ENCODE assay signal across 27 cellular contexts in genomic region chr4:156596026-156596425, GRCh38.
DNase-seq lines count a peak whose midpoint lies in the region; ATAC-seq and TF ChIP-seq lines count a peak whose summit lies in the region.
"Had no signal": no experiment of that assay in that cellular context is flagged by ENCODE, and none has a peak within 500 bp of the region (broad histone marks: within the 10 kb centered on the region; RNA-seq: fewer than 3 reads in every experiment).

No MANE protein-coding gene starts in this region.

- H3K4me1 ChIP-seq in A673 (ENCODE audit: insufficient read depth, low read length, poor library complexity, severe bottlenecking) (peaks cover 52% of the 10 kb centered on the region), neuronal stem cell (ENCODE audit: control insufficient read depth in 2 of 2, insufficient read depth in 1 of 2, low read depth in 1 of 2, low read length in 2 of 2) (peaks cover 6 to 10% of the 10 kb centered on the region in 2 donors)
- H3K4me1 ChIP-seq: BLaER1 had no signal

- H3K79me1 ChIP-seq in neuronal stem cell (ENCODE audit: low read depth, low read length): no peaks in the 10 kb centered on the region

- H3K36me3 Mint-ChIP-seq in activated CD4-positive, alpha-beta T cell treated with anti-CD3 and anti-CD28 coated beads, Interleukin-2, amount 10 ng/mL, durations not matched to agents 7 days and 5 days (ENCODE audit: low read depth): no peaks in the 10 kb centered on the region
- H3K36me3 Mint-ChIP-seq in activated CD8-positive, alpha-beta T cell treated with anti-CD3 and anti-CD28 coated beads, Interleukin-2, amount 10 ng/mL, durations not matched to agents 7 days and 5 days (ENCODE audit: low read depth): no peaks in the 10 kb centered on the region

- no peaks in the 10 kb centered on the region for H3K27me3 Mint-ChIP-seq in activated CD4-positive, alpha-beta T cell treated with anti-CD3 and anti-CD28 coated beads, Interleukin-2, amount 10 ng/mL, durations not matched to agents 7 days and 5 days
- no peaks in the 10 kb centered on the region for H3K27me3 Mint-ChIP-seq in activated CD8-positive, alpha-beta T cell treated with anti-CD3 and anti-CD28 coated beads, Interleukin-2, amount 10 ng/mL, durations not matched to agents 7 days and 5 days (ENCODE audit: low read depth)
- H3K27me3 Mint-ChIP-seq: activated B cell treated with CpG ODN at 0.5 μM for 24 hours had no signal

- H3K27me3 ChIP-seq in A673 (replicated peaks; ENCODE audit: insufficient read depth, low read depth, low read length, poor library complexity) (no peaks in the 10 kb centered on the region), neuronal stem cell (ENCODE audit: control insufficient read depth in 3 of 3, insufficient read depth in 3 of 3, low read depth in 1 of 3, low read length in 3 of 3) (no peaks in the 10 kb centered on the region)
- H3K27me3 ChIP-seq: BLaER1, cardiac muscle cell, thyroid gland had no signal

- H2BK5ac ChIP-seq in neuronal stem cell (ENCODE audit: low read length): no peak overlapping the region

- intact Hi-C loops in A673 (cut with micrococcal nuclease; ENCODE audit: unreplicated experiment): loop anchor here (5.0 to 10.0 kb wide), 4 partner anchors 371 to 576 kb away; no protein-coding TSS in a partner anchor

- H2AK5ac ChIP-seq in neuronal stem cell (ENCODE audit: low read depth, low read length): no peak overlapping the region

- H4K91ac ChIP-seq in neuronal stem cell (ENCODE audit: low read depth, low read length, poor library complexity): no peak overlapping the region

- no peak overlapping the region for H2BK15ac ChIP-seq in neuronal stem cell (ENCODE audit: low read length)

- TF ChIP-seq CTCF in A673 (conservative IDR thresholded peaks at IDR 0.05; ENCODE audit: low read depth, low read length): peak; percentile 33; the same call in 1 of the 2 replicates

- no peak overlapping the region for H2BK120ac ChIP-seq in neuronal stem cell (ENCODE audit: low read depth, low read length)

- H3K14ac ChIP-seq in neuronal stem cell (ENCODE audit: low read length): no peak overlapping the region

- no peaks in the 10 kb centered on the region for H3K9me3 ChIP-seq in A673 (ENCODE audit: low read depth, low read length, poor library complexity, severe bottlenecking)
- no peaks in the 10 kb centered on the region for H3K9me3 ChIP-seq in neuronal stem cell (replicated peaks in 1 of 2; ENCODE audit: control insufficient read depth in 2 of 2, insufficient read depth in 1 of 2, low read depth in 1 of 2, low read length in 2 of 2)
- H3K9me3 ChIP-seq: BLaER1, Caco-2, thyroid gland had no signal

- no peak overlapping the region for H3K4me3 Mint-ChIP-seq in activated CD4-positive, alpha-beta T cell treated with anti-CD3 and anti-CD28 coated beads, Interleukin-2, amount 10 ng/mL, durations not matched to agents 7 days and 5 days
- no peak overlapping the region for H3K4me3 Mint-ChIP-seq in activated CD8-positive, alpha-beta T cell treated with anti-CD3 and anti-CD28 coated beads, Interleukin-2, amount 10 ng/mL, durations not matched to agents 7 days and 5 days
- H3K4me3 Mint-ChIP-seq: activated B cell treated with CpG ODN at 0.5 μM for 24 hours, HFFc6 had no signal

- peak; percentile 30 for DNase-seq in A673 (ENCODE audit: low spot score)
- DNase-seq in RPMI7951 (ENCODE audit: low read depth): peak; percentile 26
- DNase-seq in fibroblast of peridontal ligament (ENCODE audit: extremely low read depth): peak; percentile 60
- DNase-seq in neuronal stem cell (ENCODE audit: low spot score): no peak
- no peak for DNase-seq in stimulated activated CD4-positive, alpha-beta T cell treated with anti-CD3 and anti-CD28 coated beads, Interleukin-4, amount 100 ng/mL, for 24 hours
- no peak for DNase-seq in activated CD8-positive, alpha-beta memory T cell treated with anti-CD3 and anti-CD28 coated beads, Interleukin-2, amount 50 U/mL, for 4 hours
- DNase-seq in activated CD4-positive, alpha-beta T cell treated with anti-CD3 and anti-CD28 coated beads, Interleukin-2, amount 10 ng/mL, durations not matched to agents 7 days and 5 days: no peak
- DNase-seq in activated CD8-positive, alpha-beta T cell treated with anti-CD3 and anti-CD28 coated beads, Interleukin-2, amount 10 ng/mL, durations not matched to agents 7 days and 5 days: no peak
- DNase-seq: activated B cell treated with CpG ODN at 0.5 μM for 24 hours; activated CD4-positive, alpha-beta T cell treated with anti-CD3 and anti-CD28 coated beads, Interleukin-2, amount 50 U/mL, for 48 hours; activated gamma-delta T cell; activated T-cell treated with anti-CD3 and anti-CD28 coated beads for 4 hours; Caco-2; foreskin melanocyte; GM23248; HFFc6; Kasumi-1; left ventricle myocardium superior; NCI-H1048; NCI-H1930; NCI-H524; stimulated activated CD4-positive, alpha-beta T cell treated with anti-CD3 and anti-CD28 coated beads, Interleukin-4, amount 100 ng/mL, for 1 hour; stimulated activated naive CD8-positive, alpha-beta T cell treated with anti-CD3 and anti-CD28 coated beads, Interleukin-15, Interleukin-2, amounts not matched to agents 100 U/mL and 50 U/mL, for 24 hours; T1000; thyroid gland had no signal

- no peak overlapping the region for H3K9ac ChIP-seq in neuronal stem cell (ENCODE audit: low read depth, low read length, poor library complexity)
- H3K9ac ChIP-seq: BLaER1, GM23248 had no signal

- H3K18ac ChIP-seq in neuronal stem cell (ENCODE audit: low read length): no peak overlapping the region

- WGBS in neuronal stem cell (ENCODE audit: extremely low coverage in 2 of 2, insufficient read length in 2 of 2, insufficient replicate concordance in 1 of 2), 2 donors: no CpG with 5 or more reads among the region's 2 CpGs

- H3K36me3 ChIP-seq in A673 (ENCODE audit: insufficient read depth, low read length, poor library complexity, severe bottlenecking) (no peaks in the 10 kb centered on the region), neuronal stem cell (replicated peaks in 1 of 2; ENCODE audit: control insufficient read depth in 2 of 2, insufficient read depth in 2 of 2, low read length in 2 of 2) (no peaks in the 10 kb centered on the region)
- H3K36me3 ChIP-seq: BLaER1, cardiac muscle cell, thyroid gland had no signal

- H3K4me3 ChIP-seq in A673 (ENCODE audit: low read depth, low read length, poor library complexity, severe bottlenecking) (no peak overlapping the region), neuronal stem cell (ENCODE audit: low read length in 2 of 2) (no peak overlapping the region)
- H3K4me3 ChIP-seq: BLaER1, cardiac muscle cell, GM23248, thyroid gland had no signal

- POLR2A ChIA-PET in A673 (lab: Charles Lee; ENCODE audit: low non-redundant PET): no interaction called here
- POLR2A ChIA-PET in activated CD4-positive, alpha-beta T cell treated with anti-CD3 and anti-CD28 coated beads, Interleukin-2, amount 10 ng/mL, durations not matched to agents 7 days and 5 days (lab: Charles Lee): no interaction called here
- POLR2A ChIA-PET in activated CD8-positive, alpha-beta T cell treated with anti-CD3 and anti-CD28 coated beads, Interleukin-2, amount 10 ng/mL, durations not matched to agents 7 days and 5 days (lab: Charles Lee): no interaction called here

- no peak overlapping the region for H3K4me2 ChIP-seq in neuronal stem cell (ENCODE audit: insufficient read depth, low read length, poor library complexity, severe bottlenecking)
- H3K4me2 ChIP-seq: BLaER1 had no signal

- no peaks in the 10 kb centered on the region for H3K9me3 Mint-ChIP-seq in activated CD4-positive, alpha-beta T cell treated with anti-CD3 and anti-CD28 coated beads, Interleukin-2, amount 10 ng/mL, durations not matched to agents 7 days and 5 days
- H3K9me3 Mint-ChIP-seq in activated CD8-positive, alpha-beta T cell treated with anti-CD3 and anti-CD28 coated beads, Interleukin-2, amount 10 ng/mL, durations not matched to agents 7 days and 5 days (ENCODE audit: insufficient read depth): peaks cover 5% of the 10 kb centered on the region
- H3K9me3 Mint-ChIP-seq: HFFc6 had no signal

- no peak for ATAC-seq in activated CD8-positive, alpha-beta T cell treated with anti-CD3 and anti-CD28 coated beads, Interleukin-2, amount 10 ng/mL, durations not matched to agents 7 days and 5 days
- ATAC-seq: left ventricle myocardium superior; stimulated activated naive CD8-positive, alpha-beta T cell treated with anti-CD3 and anti-CD28 coated beads, Interleukin-15, Interleukin-2, amounts not matched to agents 100 U/mL and 50 U/mL, for 24 hours had no signal

- no peak overlapping the region for H4K8ac ChIP-seq in neuronal stem cell (ENCODE audit: low read depth, low read length)

- no peak overlapping the region for H3K4ac ChIP-seq in neuronal stem cell (ENCODE audit: low read length)

- H3K27ac Mint-ChIP-seq in activated CD4-positive, alpha-beta T cell treated with anti-CD3 and anti-CD28 coated beads, Interleukin-2, amount 10 ng/mL, durations not matched to agents 7 days and 5 days: no peak overlapping the region
- no peak overlapping the region for H3K27ac Mint-ChIP-seq in activated CD8-positive, alpha-beta T cell treated with anti-CD3 and anti-CD28 coated beads, Interleukin-2, amount 10 ng/mL, durations not matched to agents 7 days and 5 days
- H3K27ac Mint-ChIP-seq: activated B cell treated with CpG ODN at 0.5 μM for 24 hours, HFFc6 had no signal

- no peak overlapping the region for H3K23ac ChIP-seq in neuronal stem cell (ENCODE audit: low read depth, low read length, poor library complexity)

- CTCF ChIA-PET in A673 (lab: Charles Lee): no interaction called here
- CTCF ChIA-PET in activated CD4-positive, alpha-beta T cell treated with anti-CD3 and anti-CD28 coated beads, Interleukin-2, amount 10 ng/mL, durations not matched to agents 7 days and 5 days (lab: Charles Lee): no interaction called here
- CTCF ChIA-PET in activated CD8-positive, alpha-beta T cell treated with anti-CD3 and anti-CD28 coated beads, Interleukin-2, amount 10 ng/mL, durations not matched to agents 7 days and 5 days (lab: Charles Lee): no interaction called here

- H3K27ac ChIP-seq in A673 (ENCODE audit: low read depth, low read length, poor library complexity, severe bottlenecking) (no peak overlapping the region), neuronal stem cell (replicated peaks; ENCODE audit: low read length) (no peak overlapping the region)
- H3K27ac ChIP-seq: BLaER1, cardiac muscle cell, GM23248, thyroid gland had no signal

- H3K4me1 Mint-ChIP-seq in activated CD4-positive, alpha-beta T cell treated with anti-CD3 and anti-CD28 coated beads, Interleukin-2, amount 10 ng/mL, durations not matched to agents 7 days and 5 days: no peaks in the 10 kb centered on the region
- H3K4me1 Mint-ChIP-seq in activated CD8-positive, alpha-beta T cell treated with anti-CD3 and anti-CD28 coated beads, Interleukin-2, amount 10 ng/mL, durations not matched to agents 7 days and 5 days (ENCODE audit: low read depth): no peaks in the 10 kb centered on the region
- H3K4me1 Mint-ChIP-seq: activated B cell treated with CpG ODN at 0.5 μM for 24 hours had no signal

- no peak overlapping the region for H2BK12ac ChIP-seq in neuronal stem cell (ENCODE audit: low read length)

- peak overlapping the region; percentile 20 for H2AFZ ChIP-seq in neuronal stem cell (ENCODE audit: low read length)
- H2AFZ ChIP-seq: GM23248 had no signal

- no TSS peak for BruUV-seq in A673 (replicated peaks; lab: Mats Ljungman, UMichigan)

Comparison
In these comparisons a context has a peak if more than half of its experiments do, and no peak if none do; other contexts are left out.
1. DNase-seq: peak in A673 (single experiment), RPMI7951 (single experiment) and fibroblast of peridontal ligament (single experiment); none in neuronal stem cell (single experiment), stimulated activated CD4-positive, alpha-beta T cell treated with anti-CD3 and anti-CD28 coated beads, Interleukin-4, amount 100 ng/mL, for 24 hours (single experiment), activated CD8-positive, alpha-beta memory T cell treated with anti-CD3 and anti-CD28 coated beads, Interleukin-2, amount 50 U/mL, for 4 hours (single experiment), activated CD4-positive, alpha-beta T cell treated with anti-CD3 and anti-CD28 coated beads, Interleukin-2, amount 10 ng/mL, durations not matched to agents 7 days and 5 days (single experiment) and activated CD8-positive, alpha-beta T cell treated with anti-CD3 and anti-CD28 coated beads, Interleukin-2, amount 10 ng/mL, durations not matched to agents 7 days and 5 days (single experiment).